In the genomic region with DNA sequence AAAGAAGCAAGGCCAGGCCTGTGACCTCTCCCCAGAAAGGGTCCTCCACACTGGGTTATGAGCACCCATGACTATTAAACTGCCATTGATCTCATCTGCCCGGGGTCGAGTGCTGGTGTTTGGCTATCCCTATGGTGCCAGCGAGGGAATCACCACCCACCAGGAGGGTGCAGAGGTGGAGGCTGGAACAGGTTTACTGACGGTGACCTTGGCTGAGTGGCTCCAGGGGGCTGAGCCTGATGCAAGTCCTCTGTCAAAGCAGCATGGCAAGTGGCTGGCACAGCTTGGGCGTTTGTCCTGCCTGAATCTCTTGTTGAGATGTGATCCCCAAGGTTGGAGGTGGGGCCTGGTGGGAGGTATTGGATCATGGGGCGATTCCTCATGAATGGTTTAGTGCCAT, we compare ENCODE assay signal across 28 cellular contexts.
DNase-seq lines count a peak whose midpoint lies in the region; ATAC-seq and TF ChIP-seq lines count a peak whose summit lies in the region.
"Had no signal": no experiment of that assay in that cellular context is flagged by ENCODE, and none has a peak within 500 bp of the region (broad histone marks: within the 10 kb centered on the region; RNA-seq: fewer than 3 reads in every experiment).

No MANE protein-coding gene starts in this region.

- H3K4me3 ChIP-seq in colonic mucosa (no peak overlapping the region), MM.1S (ENCODE audit: low read length) (no peak overlapping the region)
- H3K4me3 ChIP-seq: BLaER1 treated with 17β-estradiol and CSF1 and Interleukin-3, amounts not matched to agents 10 nM and 100 nM; breast epithelium; heart right ventricle had no signal

- H3K27me3 ChIP-seq in colonic mucosa, result no peaks in the 10 kb centered on the region
- no peaks in the 10 kb centered on the region for H3K27me3 ChIP-seq in MM.1S (replicated peaks; ENCODE audit: insufficient read depth, low read length)
- H3K27me3 ChIP-seq: BLaER1 treated with 17β-estradiol and CSF1 and Interleukin-3, amounts not matched to agents 10 nM and 100 nM; breast epithelium had no signal

- intact Hi-C loops in colonic mucosa (cut with DNase I), result no loop called here

- H3K79me2 ChIP-seq in MM.1S (ENCODE audit: low read length), result no peaks in the 10 kb centered on the region

- peak; percentile 1 for DNase-seq in stimulated activated CD4-positive, alpha-beta T cell treated with anti-CD3 and anti-CD28 coated beads, Interleukin-15, amount 100 ng/mL, for 24 hours
- no peak for DNase-seq in stimulated activated CD4-positive, alpha-beta T cell treated with anti-CD3 and anti-CD28 coated beads, Interleukin-2, amount 100 ng/mL, for 24 hours
- DNase-seq in colonic mucosa (peak; percentile 7), omental fat pad (ENCODE audit: low spot score) (peak; percentile 8), MM.1S (no peak), D341Med (ENCODE audit: low spot score) (no peak), NOMO-1 treated with DMSO at 0.1 percent for 48 hours (lab: John Stamatoyannopoulos, UW; ENCODE audit: unreplicated experiment) (no peak)
- DNase-seq: activated CD4-positive, CD25-positive, alpha-beta regulatory T cell; activated CD8-positive, alpha-beta T cell treated with anti-CD3 and anti-CD28 coated beads, Interleukin-2, amount 10 ng/mL, durations not matched to agents 7 days and 5 days; activated naive CD4-positive, alpha-beta T cell treated with anti-CD3 and anti-CD28 coated beads, Interleukin-2, amount 10 ng/mL, durations not matched to agents 7 days and 5 days; activated T-cell treated with anti-CD3 and anti-CD28 coated beads, Interleukin-2, amount 50 U/mL, for 4 hours; COR-L47; effector memory CD8-positive, alpha-beta T cell; GDM1; H7; heart right ventricle; left colon; mesenchymal stem cell; NCI-H1417; NCI-H2081; NCI-H345; NCI-H748 treated with DMSO at 0.1 percent for 48 hours; RPMI8226; small intestine; trophoblast cell had no signal

- H3K36me3 ChIP-seq in colonic mucosa, result no peaks in the 10 kb centered on the region
- no peaks in the 10 kb centered on the region for H3K36me3 ChIP-seq in MM.1S (replicated peaks; ENCODE audit: insufficient read depth, low read length)
- H3K36me3 ChIP-seq: BLaER1 treated with 17β-estradiol and CSF1 and Interleukin-3, amounts not matched to agents 10 nM and 100 nM; breast epithelium; heart right ventricle had no signal

- TF ChIP-seq CTCF in colonic mucosa (IDR thresholded peaks at IDR 0.05) (no peak), omental fat pad (IDR thresholded peaks at IDR 0.05) (no peak), MM.1S (IDR thresholded peaks at IDR 0.05; ENCODE audit: low read length) (no peak)

- H2AFZ ChIP-seq in MM.1S (ENCODE audit: low read length), result no peak overlapping the region

- H3K9ac ChIP-seq in colonic mucosa (ENCODE audit: low read depth in 2 of 2, low read length in 2 of 2) (no peak overlapping the region), MM.1S (ENCODE audit: low read length) (no peak overlapping the region)
- H3K9ac ChIP-seq: BLaER1 treated with 17β-estradiol and CSF1 and Interleukin-3, amounts not matched to agents 10 nM and 100 nM had no signal

- ATAC-seq in omental fat pad (ENCODE audit: low FRiP score), result no peak
- ATAC-seq: activated CD8-positive, alpha-beta T cell treated with anti-CD3 and anti-CD28 coated beads, Interleukin-2, amount 10 ng/mL, durations not matched to agents 7 days and 5 days; activated T-cell treated with anti-CD3 and anti-CD28 coated beads, Interleukin-2, amount 50 U/mL, for 4 hours; effector memory CD8-positive, alpha-beta T cell; heart right ventricle; left colon; T-cell had no signal

- H3F3A ChIP-seq in MM.1S (ENCODE audit: insufficient read depth, low read length), result no peaks in the 10 kb centered on the region

- H3K9me2 ChIP-seq in MM.1S (replicated peaks; ENCODE audit: insufficient read depth, low read length), result no peaks in the 10 kb centered on the region

- H3K4me2 ChIP-seq in MM.1S (ENCODE audit: low read depth, low read length), result no peak overlapping the region

- H3K27ac ChIP-seq in colonic mucosa (no peak overlapping the region), MM.1S (ENCODE audit: low read length) (no peak overlapping the region)
- H3K27ac ChIP-seq: BLaER1 treated with 17β-estradiol and CSF1 and Interleukin-3, amounts not matched to agents 10 nM and 100 nM; breast epithelium; heart right ventricle had no signal

- H3K4me1 ChIP-seq in colonic mucosa (no peaks in the 10 kb centered on the region), MM.1S (ENCODE audit: low read length) (no peaks in the 10 kb centered on the region; the same call in 1 of the 2 replicates)
- H3K4me1 ChIP-seq: breast epithelium had no signal

- no peaks in the 10 kb centered on the region for H4K20me1 ChIP-seq in MM.1S (ENCODE audit: insufficient read depth, low read length)
- H4K20me1 ChIP-seq: BLaER1 treated with 17β-estradiol and CSF1 and Interleukin-3, amounts not matched to agents 10 nM and 100 nM had no signal

- H3K9me3 ChIP-seq in colonic mucosa, result no peaks in the 10 kb centered on the region
- H3K9me3 ChIP-seq in MM.1S (replicated peaks; ENCODE audit: insufficient read depth, low read length), result no peaks in the 10 kb centered on the region
- H3K9me3 ChIP-seq: breast epithelium, heart right ventricle had no signal

Comparison
In these comparisons a context has a peak if more than half of its experiments do, and no peak if none do; other contexts are left out.
1. DNase-seq: peak in stimulated activated CD4-positive, alpha-beta T cell treated with anti-CD3 and anti-CD28 coated beads, Interleukin-15, amount 100 ng/mL, for 24 hours (single experiment), colonic mucosa (single experiment) and omental fat pad (single experiment); none in stimulated activated CD4-positive, alpha-beta T cell treated with anti-CD3 and anti-CD28 coated beads, Interleukin-2, amount 100 ng/mL, for 24 hours (0 of 2), MM.1S (single experiment), D341Med (single experiment) and NOMO-1 treated with DMSO at 0.1 percent for 48 hours (single experiment).